Comparison of ENCODE assay signal across 10 cellular contexts in the genomic region with DNA sequence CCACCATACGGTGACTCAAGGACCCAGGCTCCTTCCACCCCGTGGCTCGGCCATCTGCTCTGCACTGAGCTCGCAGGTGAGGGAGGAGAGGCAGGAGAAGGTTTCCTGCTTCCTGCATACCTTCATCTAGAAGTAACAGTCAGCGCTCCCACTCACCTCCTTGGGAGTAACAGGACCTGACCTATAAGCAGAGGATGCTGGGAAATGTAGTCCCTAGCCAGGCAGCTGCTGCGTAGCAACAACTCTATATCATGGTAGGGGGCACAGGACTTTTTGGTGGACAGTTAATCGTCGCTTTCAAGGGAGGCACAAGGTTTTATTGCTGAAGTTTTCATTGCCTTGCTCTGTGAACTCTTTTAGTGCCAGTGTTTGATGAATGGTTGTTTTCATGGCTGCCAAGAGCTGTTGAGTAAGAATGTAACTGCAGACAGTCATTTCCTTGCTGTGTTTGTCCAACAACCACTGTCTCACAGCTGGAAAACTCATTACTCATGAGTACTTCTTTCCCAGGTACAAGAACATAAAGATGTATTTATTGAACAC. TPM values are rescaled to one million over a fixed set of nuclear protein-coding genes. Genes with fewer than 3 reads are reported as not detected.
DNase-seq lines count a peak whose midpoint lies in the region; ATAC-seq and TF ChIP-seq lines count a peak whose summit lies in the region.
"Had no signal": no experiment of that assay in that cellular context is flagged by ENCODE, and none has a peak within 500 bp of the region (broad histone marks: within the 10 kb centered on the region; RNA-seq: fewer than 3 reads in every experiment).

No MANE protein-coding gene starts in this region.

- CTCF ChIA-PET in RWPE1 (lab: Yijun Ruan, JAX), result interaction anchor here (0.7 to 3.1 kb wide), 3 partner anchors 17 to 493 kb away, joined by 3 to 18 read pairs (median 4); no protein-coding TSS in a partner anchor

- H3K4me1 ChIP-seq in heart left ventricle, result peaks cover 0 to 8% (median 0%) of the 10 kb centered on the region in 12 donors
- no peaks in the 10 kb centered on the region for H3K4me1 ChIP-seq in psoas muscle

- H3K27ac ChIP-seq in RWPE1, result peak overlapping the region; percentile 87
- peak overlapping the region in 6 of 12 donors; percentile 5 to 67 (median 50) for H3K27ac ChIP-seq in heart left ventricle
- no peak overlapping the region for H3K27ac ChIP-seq in psoas muscle
- H3K27ac ChIP-seq: VCaP had no signal

- ATAC-seq in heart left ventricle (peak in 3 of 4 donors; percentile 54 to 67 (median 54)), psoas muscle (peak; percentile 39 to 71 (median 64)), GM21423 (IDR thresholded peaks at IDR 0.05; ENCODE audit: unreplicated experiment) (no peak)
- ATAC-seq in stimulated activated naive CD8-positive, alpha-beta T cell treated with anti-CD3 and anti-CD28 coated beads, Interleukin-15, Interleukin-2, amounts not matched to agents 100 U/mL and 50 U/mL, for 24 hours, result no peak

- in situ Hi-C loops in G401 (cut with HindIII; ENCODE audit: low sequenced_read_pairs), result loop anchor here (5.0 kb wide), 1 partner anchor 39 kb away; a partner anchor contains a TSS

- H3K4me3 ChIP-seq in heart left ventricle (peak overlapping the region in 5 of 12 donors; percentile 1 to 35 (median 12)), psoas muscle (peak overlapping the region; percentile 35)

- TF ChIP-seq POLR2A in heart left ventricle (IDR thresholded peaks at IDR 0.05) (no peak), erythroblast (IDR thresholded peaks at IDR 0.05; ENCODE audit: low read length) (no peak)

- WGBS in heart left ventricle, 4 donors, result 35 to 51% (median 36%) methylated on average over 8 of the region's 8 CpGs
- WGBS in psoas muscle, 3 donors, result 30 to 34% (median 34%) methylated on average over 8 of the region's 8 CpGs

- DNase-seq in G401 (ENCODE audit: low spot score), result peak; percentile 40
- DNase-seq in RWPE1 (ENCODE audit: low spot score), result peak; percentile 64
- no peak for DNase-seq in heart left ventricle
- no peak for DNase-seq in psoas muscle
- no peak for DNase-seq in NCI-H524 (lab: John Stamatoyannopoulos, UW)
- DNase-seq in stimulated activated naive CD8-positive, alpha-beta T cell treated with anti-CD3 and anti-CD28 coated beads, Interleukin-15, Interleukin-2, amounts not matched to agents 100 U/mL and 50 U/mL, for 24 hours, result no peak
- no peak for DNase-seq in erythroblast (lab: John Stamatoyannopoulos, UW)
- DNase-seq: KG1 had no signal

- H3K9me3 ChIP-seq in heart left ventricle (no peaks in the 10 kb centered on the region), psoas muscle (no peaks in the 10 kb centered on the region)

- intact Hi-C loops in heart left ventricle (cut with DNase I), result no loop called here
- intact Hi-C loops in psoas muscle (cut with DNase I), result no loop called here

- H3K27me3 ChIP-seq in heart left ventricle (no peaks in the 10 kb centered on the region), psoas muscle (ENCODE audit: insufficient read depth in 3 of 3, low read length in 2 of 3) (no peaks in the 10 kb centered on the region)

- H3K36me3 ChIP-seq in heart left ventricle (no peaks in the 10 kb centered on the region), psoas muscle (ENCODE audit: insufficient read depth in 1 of 2, low read depth in 1 of 2) (no peaks in the 10 kb centered on the region)

- TF ChIP-seq CTCF in RWPE1 (conservative IDR thresholded peaks at IDR 0.05; ENCODE audit: low read depth), result no peak
- no peak for TF ChIP-seq CTCF in heart left ventricle (IDR thresholded peaks at IDR 0.05)
- no peak for TF ChIP-seq CTCF in psoas muscle (IDR thresholded peaks at IDR 0.05)

- POLR2A ChIA-PET in RWPE1 (lab: Yijun Ruan, JAX; ENCODE audit: low non-redundant PET), result interaction anchor here (1.4 kb wide), 1 partner anchor 13 kb away, joined by 6 read pairs; a partner anchor contains a TSS

RNA-seq across cellular contexts. Expression of a gene that starts 10.2 kb away (rescaled TPM):
- 21.8 and 24.8 TPM in 2 replicates for total RNA-seq in G401 (2014; rRNA removed; shearing (Covaris generic))
- total RNA-seq in heart left ventricle, result 10 to 100 TPM in 8 of 9 donors, 1 to 10 TPM in 1; 7.3 to 16.1 (median 13.1) TPM
- 10 to 100 TPM in 1 of 2 donors, 1 to 10 TPM in 1; 9.5 to 28.5 TPM for polyA plus RNA-seq in heart left ventricle
- total RNA-seq in psoas muscle, result 10 to 100 TPM in 3 of 4 donors, 1 to 10 TPM in 1; 9.8 to 15.1 (median 12.1) TPM
- polyA plus RNA-seq in psoas muscle, result 10 to 100 TPM in 2 of 3 donors, 1 to 10 TPM in 1; 8.3 to 20.1 (median 14.9) TPM

RNA-seq across cellular contexts. Expression of a gene that starts 13.2 kb away (rescaled TPM):
- total RNA-seq in G401 (2014; rRNA removed; shearing (Covaris generic)), result 35.0 and 61.1 TPM in 2 replicates
- total RNA-seq in heart left ventricle, result 10 to 100 TPM in 2 of 9 donors, 1 to 10 TPM in 7; 4.4 to 17.2 (median 6.8) TPM
- polyA plus RNA-seq in heart left ventricle, result 10 to 100 TPM in 1 of 2 donors, 1 to 10 TPM in 1; 3.0 to 10.1 TPM
- 1 to 10 TPM; 2.4 to 5.7 (median 3.3) TPM for total RNA-seq in psoas muscle
- polyA plus RNA-seq in psoas muscle, result 10 to 100 TPM in 1 of 3 donors, 1 to 10 TPM in 2; 2.2 to 10.4 (median 2.9) TPM

RNA-seq across cellular contexts. Expression of a gene that starts 39.7 kb away (rescaled TPM):
- total RNA-seq in G401 (2014; rRNA removed; shearing (Covaris generic)), result 19.1 and 24.4 TPM in 2 replicates
- total RNA-seq in heart left ventricle (10 to 100 TPM in 4 of 9 donors, 1 to 10 TPM in 5; 7.0 to 13.0 (median 9.9) TPM), psoas muscle (1 to 10 TPM; 3.6 to 5.8 (median 5.0) TPM)
- polyA plus RNA-seq in heart left ventricle (10 to 100 TPM in 1 of 2 donors, 1 to 10 TPM in 1; 6.6 to 38.6 TPM), psoas muscle (10 to 100 TPM in 1 of 3 donors, 1 to 10 TPM in 2; 5.6 to 56.9 (median 5.6) TPM)

RNA-seq across cellular contexts. Expression of a gene that starts 45.1 kb away (rescaled TPM):
- total RNA-seq in G401 (2014; rRNA removed; shearing (Covaris generic)), result not detected in 2 replicates
- total RNA-seq in heart left ventricle, result 1 to 10 TPM in 5 of 9 donors, under 1 TPM in 4; 0.12 to 3.7 (median 1.8) TPM
- 1 to 10 TPM in 1 of 2 donors, under 1 TPM in 1; 1.00 to 1.3 TPM for polyA plus RNA-seq in heart left ventricle
- under 1 TPM in 2 of 4 donors, not detected in 2; 0.16 to 0.30 TPM for total RNA-seq in psoas muscle
- polyA plus RNA-seq in psoas muscle, result under 1 TPM; 0.47 to 0.73 (median 0.69) TPM

Comparison
In these comparisons a context has a peak if more than half of its experiments do, and no peak if none do; other contexts are left out.
1. DNase-seq: peak in G401 (single experiment) and RWPE1 (single experiment); none in heart left ventricle (0 of 5), psoas muscle (0 of 2), NCI-H524 (0 of 2), stimulated activated naive CD8-positive, alpha-beta T cell treated with anti-CD3 and anti-CD28 coated beads, Interleukin-15, Interleukin-2, amounts not matched to agents 100 U/mL and 50 U/mL, for 24 hours (single experiment) and erythroblast (0 of 2).
2. ATAC-seq: peak in heart left ventricle (3 of 4) and psoas muscle (4 of 4); none in GM21423 (single experiment) and stimulated activated naive CD8-positive, alpha-beta T cell treated with anti-CD3 and anti-CD28 coated beads, Interleukin-15, Interleukin-2, amounts not matched to agents 100 U/mL and 50 U/mL, for 24 hours (single experiment).